ENCODE assay signal across 1 cellular context in genomic region chr9:131708613-131709002, GRCh38.
TF ChIP-seq lines count a peak whose summit lies in the region.

No MANE protein-coding gene starts in this region.

TF ChIP-seq in GM23338, 12 proteins besides CTCF, POLR2A, EP300 and RAD21 (continued from another document):
- TF ChIP-seq ETS1 (IDR thresholded peaks at IDR 0.05) (no peak), ZNF114 (CRISPR knock-in tag; IDR thresholded peaks at IDR 0.05) (no peak), ZNF331 (CRISPR knock-in tag; IDR thresholded peaks at IDR 0.05; ENCODE audit: low read depth) (no peak), EZH2phosphoT487 (IDR thresholded peaks at IDR 0.05; ENCODE audit: unreplicated experiment) (no peak), CREB1 (CRISPR knock-in tag; IDR thresholded peaks at IDR 0.05; ENCODE audit: low read depth) (no peak), STAT1 (IDR thresholded peaks at IDR 0.05; ENCODE audit: unreplicated experiment) (no peak), JUNB (IDR thresholded peaks at IDR 0.05; ENCODE audit: unreplicated experiment) (no peak), REST (IDR thresholded peaks at IDR 0.05; ENCODE audit: unreplicated experiment) (no peak), POLR2AphosphoS5 (IDR thresholded peaks at IDR 0.05; ENCODE audit: low read depth) (no peak)
